In genomic region chr3:106379251-106379750, GRCh38 we compare ENCODE assay signal across 18 cellular contexts.
DNase-seq lines count a peak whose midpoint lies in the region; ATAC-seq and TF ChIP-seq lines count a peak whose summit lies in the region.
"Had no signal": no experiment of that assay in that cellular context is flagged by ENCODE, and none has a peak within 500 bp of the region (broad histone marks: within the 10 kb centered on the region; RNA-seq: fewer than 3 reads in every experiment).

No MANE protein-coding gene starts in this region.

- CTCF ChIA-PET in MCF 10A (lab: Yijun Ruan, JAX): interaction anchor here (0.6 to 1.6 kb wide), 8 partner anchors 11 to 685 kb away, joined by 3 to 5 read pairs (median 3); no protein-coding TSS in a partner anchor
- CTCF ChIA-PET in mammary epithelial cell (lab: Charles Lee; ENCODE audit: low non-redundant PET): no interaction called here
- CTCF ChIA-PET in activated CD4-positive, alpha-beta memory T cell treated with anti-CD3 and anti-CD28 coated beads for 36 hours (lab: Charles Lee): interaction anchor here (0.6 kb wide), 1 partner anchor 94 kb away, joined by 3 read pairs; no protein-coding TSS in a partner anchor

- intact Hi-C loops in MCF 10A (cut with micrococcal nuclease) (no loop called here), mammary epithelial cell (cut with micrococcal nuclease) (no loop called here), lower lobe of right lung (cut with DNase I) (no loop called here), upper lobe of right lung (cut with DNase I) (no loop called here), cardiac septum (cut with DNase I) (no loop called here)
- intact Hi-C loops in activated CD4-positive, alpha-beta memory T cell treated with anti-CD3 and anti-CD28 coated beads for 36 hours (cut with micrococcal nuclease): no loop called here

- peaks cover 18% of the 10 kb centered on the region for H3K4me1 Mint-ChIP-seq in MCF 10A (ENCODE audit: insufficient read depth, unreplicated experiment)
- no peaks in the 10 kb centered on the region for H3K4me1 Mint-ChIP-seq in activated CD4-positive, alpha-beta memory T cell treated with anti-CD3 and anti-CD28 coated beads for 36 hours (ENCODE audit: low read depth)

- ATAC-seq in lower lobe of right lung (peak; percentile 90 to 96), upper lobe of right lung (peak; percentile 96)
- ATAC-seq: GM12878 had no signal

- POLR2A ChIA-PET in MCF 10A (lab: Yijun Ruan, JAX): interaction anchor here (0.6 to 2.0 kb wide), 7 partner anchors 15 to 527 kb away, joined by 3 to 12 read pairs (median 3); no protein-coding TSS in a partner anchor
- POLR2A ChIA-PET in activated CD4-positive, alpha-beta memory T cell treated with anti-CD3 and anti-CD28 coated beads for 36 hours (lab: Charles Lee): no interaction called here

- peaks cover 6% of the 10 kb centered on the region for H3K36me3 Mint-ChIP-seq in MCF 10A (ENCODE audit: insufficient read depth, unreplicated experiment)
- no peaks in the 10 kb centered on the region for H3K36me3 Mint-ChIP-seq in activated CD4-positive, alpha-beta memory T cell treated with anti-CD3 and anti-CD28 coated beads for 36 hours

- H3K27me3 ChIP-seq in mammary epithelial cell (ENCODE audit: insufficient read depth, low read length) (no peaks in the 10 kb centered on the region), lower lobe of right lung (ENCODE audit: low read depth) (no peaks in the 10 kb centered on the region), upper lobe of right lung (no peaks in the 10 kb centered on the region)
- H3K27me3 ChIP-seq: MG63, SJSA1 had no signal

- 39% methylated on average over 6 of the region's 6 CpGs for WGBS in mammary epithelial cell (ENCODE audit: low coverage, missing lambda C conversion rate)

- H3K4me2 ChIP-seq in mammary epithelial cell (ENCODE audit: insufficient read depth, low read depth, low read length): no peak overlapping the region

- no peak overlapping the region for H3K9ac ChIP-seq in mammary epithelial cell (ENCODE audit: insufficient read depth, low read length)

- H3K4me3 ChIP-seq in mammary epithelial cell (replicated peaks in 1 of 3; ENCODE audit: insufficient read depth in 1 of 3, low read depth in 2 of 3, low read length in 3 of 3): no peak overlapping the region
- no peak overlapping the region for H3K4me3 ChIP-seq in cardiac fibroblast (replicated peaks in 1 of 2; ENCODE audit: low read depth in 2 of 2, low read length in 2 of 2)
- H3K4me3 ChIP-seq in lower lobe of right lung: no peak overlapping the region
- H3K4me3 ChIP-seq in upper lobe of right lung: no peak overlapping the region
- H3K4me3 ChIP-seq: GM12878, MG63, SJSA1 had no signal

- H3K9me3 Mint-ChIP-seq in MCF 10A (ENCODE audit: unreplicated experiment): no peaks in the 10 kb centered on the region
- H3K9me3 Mint-ChIP-seq in activated CD4-positive, alpha-beta memory T cell treated with anti-CD3 and anti-CD28 coated beads for 36 hours: no peaks in the 10 kb centered on the region

- no peak for TF ChIP-seq CTCF in MCF 10A (IDR thresholded peaks at IDR 0.05; ENCODE audit: unreplicated experiment)
- no peak for TF ChIP-seq CTCF in mammary epithelial cell (conservative IDR thresholded peaks at IDR 0.05 in 1 of 2, IDR thresholded peaks at IDR 0.05 in 1 of 2; ENCODE audit: extremely low read depth in 1 of 2, insufficient read depth in 1 of 2, low read depth in 1 of 2, low read length in 2 of 2)
- no peak for TF ChIP-seq CTCF in cardiac fibroblast (IDR thresholded peaks at IDR 0.05; ENCODE audit: low read depth, low read length)
- no peak for TF ChIP-seq CTCF in lower lobe of right lung (IDR thresholded peaks at IDR 0.05)
- TF ChIP-seq CTCF in upper lobe of right lung (IDR thresholded peaks at IDR 0.05): no peak

- H4K20me1 ChIP-seq in mammary epithelial cell (ENCODE audit: insufficient read depth, low read length): no peaks in the 10 kb centered on the region

- H3K4me3 Mint-ChIP-seq in MCF 10A (ENCODE audit: unreplicated experiment): no peak overlapping the region
- H3K4me3 Mint-ChIP-seq in activated CD4-positive, alpha-beta memory T cell treated with anti-CD3 and anti-CD28 coated beads for 36 hours: no peak overlapping the region

- DNase-seq in MCF 10A (ENCODE audit: unreplicated experiment) (peak; percentile 75), mammary epithelial cell (no peak), cardiac fibroblast (ENCODE audit: low read depth in 2 of 2) (peak; percentile 3 to 5), lower lobe of right lung (no peak), upper lobe of right lung (no peak), cardiac septum (ENCODE audit: low spot score) (no peak)
- no peak for DNase-seq in activated CD4-positive, CD25-positive, alpha-beta regulatory T cell treated with anti-CD3 and anti-CD28 coated beads, Interleukin-2, amount 50 U/mL, for 72 hours
- no peak for DNase-seq in activated CD4-positive, alpha-beta memory T cell treated with anti-CD3 and anti-CD28 coated beads for 36 hours
- DNase-seq: HCEC 1CT, KBM-7, MG63, NCI-H1105, NCI-H1694 treated with DMSO at 0.1 percent for 48 hours, NCI-H510A treated with DMSO at 0.1 percent for 48 hours, RPMI8226 had no signal

- peak overlapping the region; percentile 92 for H3K27ac Mint-ChIP-seq in MCF 10A (ENCODE audit: low read depth, unreplicated experiment)
- no peak overlapping the region for H3K27ac Mint-ChIP-seq in activated CD4-positive, alpha-beta memory T cell treated with anti-CD3 and anti-CD28 coated beads for 36 hours

- H3K9me3 ChIP-seq in mammary epithelial cell (replicated peaks; ENCODE audit: insufficient read depth, low read length) (no peaks in the 10 kb centered on the region), lower lobe of right lung (no peaks in the 10 kb centered on the region), upper lobe of right lung (no peaks in the 10 kb centered on the region)
- H3K9me3 ChIP-seq: MG63, SJSA1 had no signal

- H3K27me3 Mint-ChIP-seq in MCF 10A (ENCODE audit: insufficient read depth, unreplicated experiment): no peaks in the 10 kb centered on the region
- no peaks in the 10 kb centered on the region for H3K27me3 Mint-ChIP-seq in activated CD4-positive, alpha-beta memory T cell treated with anti-CD3 and anti-CD28 coated beads for 36 hours

- no TSS peak for BruUV-seq in MCF 10A (replicated peaks; lab: Mats Ljungman, UMichigan)
- no TSS peak for BruUV-seq in mammary epithelial cell (replicated peaks; lab: Mats Ljungman, UMichigan)

- in situ Hi-C loops in mammary epithelial cell (cut with MboI; ENCODE audit: low sequenced_read_pairs in 2 of 2): no loop called here

- H2AFZ ChIP-seq in mammary epithelial cell (ENCODE audit: low read depth, low read length): no peak overlapping the region

- H3K36me3 ChIP-seq in mammary epithelial cell (ENCODE audit: insufficient read depth, low read length) (no peaks in the 10 kb centered on the region), lower lobe of right lung (no peaks in the 10 kb centered on the region), upper lobe of right lung (no peaks in the 10 kb centered on the region)
- H3K36me3 ChIP-seq: MG63, SJSA1 had no signal

- H3K27ac ChIP-seq in mammary epithelial cell (ENCODE audit: insufficient read depth, low read depth, low read length) (no peak overlapping the region), lower lobe of right lung (no peak overlapping the region), upper lobe of right lung (no peak overlapping the region)
- H3K27ac ChIP-seq: C4-2B, SJSA1 had no signal

- dilution Hi-C loops in mammary epithelial cell (cut with HindIII; ENCODE audit: low sequenced_read_pairs): no loop called here

- H3K79me2 ChIP-seq in mammary epithelial cell (ENCODE audit: insufficient read depth, low read length): no peaks in the 10 kb centered on the region

- H3K4me1 ChIP-seq in mammary epithelial cell (ENCODE audit: insufficient read depth, low read length) (no peaks in the 10 kb centered on the region), lower lobe of right lung (no peaks in the 10 kb centered on the region), upper lobe of right lung (no peaks in the 10 kb centered on the region)
- H3K4me1 ChIP-seq: SJSA1 had no signal

Comparison
In these comparisons a context has a peak if more than half of its experiments do, and no peak if none do; other contexts are left out.
1. DNase-seq: peak in MCF 10A (single experiment) and cardiac fibroblast (2 of 2); none in mammary epithelial cell (single experiment), lower lobe of right lung (single experiment), upper lobe of right lung (single experiment), activated CD4-positive, CD25-positive, alpha-beta regulatory T cell treated with anti-CD3 and anti-CD28 coated beads, Interleukin-2, amount 50 U/mL, for 72 hours (single experiment), activated CD4-positive, alpha-beta memory T cell treated with anti-CD3 and anti-CD28 coated beads for 36 hours (single experiment) and cardiac septum (single experiment).